8 cellular contexts compared by ENCODE assay signal in genomic region chr3:195634426-195635261, GRCh38. TPM values are rescaled to one million over a fixed set of nuclear protein-coding genes. Genes with fewer than 3 reads are reported as not detected.
DNase-seq lines count a peak whose midpoint lies in the region; ATAC-seq and TF ChIP-seq lines count a peak whose summit lies in the region.
"Not testable (repeated sequence)": the region's sequence is repeated elsewhere in the genome, so short reads cannot be mapped to it uniquely, and the experiment has no call there.

No MANE protein-coding gene starts in this region.

- H3K4me1 Mint-ChIP-seq in endodermal cell: not testable (repeated sequence)

- not testable (repeated sequence) for TF ChIP-seq CTCF in Loucy (conservative IDR thresholded peaks at IDR 0.05; ENCODE audit: low read length); endodermal cell (conservative IDR thresholded peaks at IDR 0.05); lung (IDR thresholded peaks at IDR 0.05; ENCODE audit: control extremely low read depth, extremely low read depth)

- H3K27me3 Mint-ChIP-seq in endodermal cell (ENCODE audit: insufficient read depth): not testable (repeated sequence)

- not testable (repeated sequence) for H3K9me3 Mint-ChIP-seq in endodermal cell

- H3K27ac ChIP-seq in BLaER1: peak overlapping the region; percentile 58; the same call in 1 of the 2 replicates
- not testable (repeated sequence) for H3K27ac ChIP-seq in endodermal cell (ENCODE audit: low read depth, low read length); lung (ENCODE audit: low read depth in 1 of 2, low read length in 1 of 2)

- ATAC-seq in GM19438 (IDR thresholded peaks at IDR 0.05; ENCODE audit: low read depth, unreplicated experiment) (peak; percentile 94), HG02938 (IDR thresholded peaks at IDR 0.05; ENCODE audit: unreplicated experiment) (peak; percentile 70), lung (ENCODE audit: insufficient read depth, low FRiP score) (peak; percentile 95)

- not testable (repeated sequence) for H3K9ac ChIP-seq in BLaER1; Loucy (ENCODE audit: low read depth, low read length, poor library complexity, severe bottlenecking); endodermal cell (ENCODE audit: extremely low read depth, low read length, poor library complexity, severe bottlenecking)

- 0% methylated on average over 6 of the region's 70 CpGs; no CpG with 5 or more reads in 1 of the 2 experiments for WGBS in endodermal cell (ENCODE audit: insufficient coverage in 1 of 2, insufficient read length in 1 of 2), 2 experiments
- WGBS in lung, 2 donors: 0% methylated on average over 4 to 16 of the region's 70 CpGs

- not testable (repeated sequence) for H4K20me1 ChIP-seq in BLaER1; Loucy (ENCODE audit: insufficient read depth, low read length, poor library complexity, severe bottlenecking)

- not testable (repeated sequence) for H2AFZ ChIP-seq in Loucy (ENCODE audit: low read length)

- not testable (repeated sequence) for H3K36me3 Mint-ChIP-seq in endodermal cell (ENCODE audit: low read depth)

- peaks cover 34% of the 10 kb centered on the region for H3K4me1 ChIP-seq in BLaER1
- not testable (repeated sequence) for H3K4me1 ChIP-seq in Loucy (ENCODE audit: insufficient read depth, low read length, poor library complexity, severe bottlenecking); endodermal cell (ENCODE audit: control insufficient read depth, insufficient read depth, low read length); lung (ENCODE audit: control insufficient read depth in 2 of 2, insufficient read depth in 2 of 2, low read length in 2 of 2)

- not testable (repeated sequence) for H3K9me3 ChIP-seq in BLaER1; Loucy (ENCODE audit: insufficient read depth, low read depth, low read length); endodermal cell (ENCODE audit: control insufficient read depth, low read length); lung (ENCODE audit: control insufficient read depth in 2 of 2, insufficient read depth in 1 of 2, low read length in 1 of 2)

- peak overlapping the region; percentile 53 for H3K4me3 ChIP-seq in BLaER1
- peak overlapping the region; percentile 61 for H3K4me3 ChIP-seq in Loucy (ENCODE audit: low read length, poor library complexity, severe bottlenecking)
- H3K4me3 ChIP-seq in endodermal cell (ENCODE audit: low read length): peak overlapping the region; percentile 75
- not testable (repeated sequence) for H3K4me3 ChIP-seq in lung

- H3K4me3 Mint-ChIP-seq in endodermal cell: peak overlapping the region; percentile 36

- H3K36me3 ChIP-seq in BLaER1; Loucy (ENCODE audit: insufficient read depth, low read length); endodermal cell (ENCODE audit: control insufficient read depth, insufficient read depth, low read length); lung (ENCODE audit: control insufficient read depth in 2 of 2, insufficient read depth in 2 of 2, low read length in 2 of 2): not testable (repeated sequence)

- H3K9me2 ChIP-seq in Loucy (replicated peaks; ENCODE audit: low read depth, low read length): not testable (repeated sequence)

- H3F3A ChIP-seq in Loucy (ENCODE audit: low read depth): not testable (repeated sequence)

- H3K27ac Mint-ChIP-seq in endodermal cell: not testable (repeated sequence)

- peak overlapping the region; percentile 59 for H3K4me2 ChIP-seq in BLaER1
- H3K4me2 ChIP-seq in Loucy (ENCODE audit: low read depth, low read length, poor library complexity, severe bottlenecking): not testable (repeated sequence)

- peak; percentile 55 for DNase-seq in activated T-cell treated with anti-CD3 and anti-CD28 coated beads for 24 hours (ENCODE audit: low read depth)
- DNase-seq in endodermal cell; lung (ENCODE audit: low spot score): not testable (repeated sequence)
- peak; percentile 61 to 64 for DNase-seq in stimulated activated CD4-positive, alpha-beta T cell treated with anti-CD3 and anti-CD28 coated beads, Interleukin-2, amount 100 ng/mL, for 24 hours

- H3K27me3 ChIP-seq in BLaER1; Loucy (ENCODE audit: insufficient read depth, low read length, poor library complexity, severe bottlenecking); endodermal cell (ENCODE audit: control insufficient read depth, insufficient read depth, low read length, poor library complexity, severe bottlenecking); lung (ENCODE audit: control insufficient read depth, insufficient read depth): not testable (repeated sequence)

- H3K79me2 ChIP-seq in Loucy (ENCODE audit: insufficient read depth, low read length): not testable (repeated sequence)

RNA-seq across cellular contexts. Expression of gene APOD, which starts 50.9 kb away (rescaled TPM):
- total RNA-seq in endodermal cell (not detected), lung (10 to 100 TPM in 1 of 2 donors, 1 to 10 TPM in 1; 4.7 to 15.6 TPM)
- polyA plus RNA-seq in endodermal cell (2013, experiment 1 of 2): not detected
- polyA plus RNA-seq in endodermal cell (2013, experiment 2 of 2): 0.87 TPM
- 10 to 100 TPM; 27.0 to 85.8 TPM for polyA plus RNA-seq in lung

Comparison
In these comparisons a context has a peak if more than half of its experiments do, and no peak if none do; other contexts are left out.
1. RNA of gene APOD, which starts 50.9 kb away (total RNA-seq): 4.7 to 15.6 TPM in lung; not detected in endodermal cell; every median in the first group is over 4 times any median in the second.
2. Peak in every context shown above with its lines, with median percentiles within 50 percentile points of each other: ATAC-seq.